8 cellular contexts compared by ENCODE assay signal in the genomic region with DNA sequence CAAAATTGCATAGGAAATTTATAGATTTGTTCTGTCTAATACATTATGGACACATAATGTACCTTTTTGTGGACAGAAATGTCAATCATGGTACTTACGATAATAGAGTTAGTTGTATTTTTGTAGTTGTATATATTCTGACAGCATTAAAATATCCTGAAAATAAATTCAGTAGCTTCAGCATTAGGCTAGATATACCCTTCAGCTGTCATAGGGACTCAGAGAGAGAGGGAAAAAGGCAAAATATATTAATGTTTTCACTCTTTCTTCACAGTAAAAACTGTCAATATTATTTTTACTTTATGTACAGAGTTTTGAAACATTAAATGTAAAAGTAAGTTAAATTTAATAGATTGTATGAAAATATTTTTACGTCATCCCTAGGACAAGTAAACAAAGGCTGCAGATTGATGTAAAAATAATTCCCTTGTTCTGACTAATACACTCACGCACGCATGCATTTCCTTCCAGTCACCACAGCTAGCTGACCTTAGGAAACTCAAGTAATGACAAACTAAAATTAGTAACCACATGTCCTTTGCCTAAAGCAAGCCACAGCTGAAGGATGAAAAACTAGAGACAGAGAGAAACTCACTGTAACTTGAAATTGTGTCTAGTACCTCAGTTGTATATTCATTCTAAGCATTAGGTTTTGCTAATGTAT.
DNase-seq lines count a peak whose midpoint lies in the region; ATAC-seq and TF ChIP-seq lines count a peak whose summit lies in the region.

No MANE protein-coding gene starts in this region.

- no peaks in the 10 kb centered on the region for H3K79me2 ChIP-seq in GM23248 (ENCODE audit: insufficient read depth)

- H3K27me3 ChIP-seq in GM23248 (replicated peaks; ENCODE audit: insufficient read depth) (no peaks in the 10 kb centered on the region), gastrocnemius medialis (no peaks in the 10 kb centered on the region)

- H3K9ac ChIP-seq in GM23248 = peak overlapping the region; percentile 53

- intact Hi-C loops in gastrocnemius medialis (cut with DNase I; ENCODE audit: low total_unique reads) = no loop called here

- no peaks in the 10 kb centered on the region for H3K9me3 ChIP-seq in GM23248 (ENCODE audit: low read depth)
- peaks cover 0 to 4% (median 0%) of the 10 kb centered on the region in 3 donors for H3K9me3 ChIP-seq in gastrocnemius medialis

- DNase-seq in GM23248 (peak; percentile 93), RWPE1 (ENCODE audit: low spot score) (peak; percentile 73), fibroblast of the conjunctiva (ENCODE audit: low read depth) (peak; percentile 72), gastrocnemius medialis (peak; percentile 17 to 43), erythroblast (lab: John Stamatoyannopoulos, UW) (no peak)
- no peak for DNase-seq in activated CD4-positive, alpha-beta T cell treated with anti-CD3 and anti-CD28 coated beads, Interleukin-2, amount 10 ng/mL, durations not matched to agents 7 days and 5 days

- in situ Hi-C loops in GM23248 (cut with MboI) = no loop called here
- in situ Hi-C loops in gastrocnemius medialis (cut with MboI; ENCODE audit: low sequenced_read_pairs in 4 of 4) = no loop called here

- H3K9me3 Mint-ChIP-seq in activated CD4-positive, alpha-beta T cell treated with anti-CD3 and anti-CD28 coated beads, Interleukin-2, amount 10 ng/mL, durations not matched to agents 7 days and 5 days = no peaks in the 10 kb centered on the region

- H3K4me1 Mint-ChIP-seq in activated CD4-positive, alpha-beta T cell treated with anti-CD3 and anti-CD28 coated beads, Interleukin-2, amount 10 ng/mL, durations not matched to agents 7 days and 5 days = no peaks in the 10 kb centered on the region

- TF ChIP-seq POLR2A in gastrocnemius medialis (IDR thresholded peaks at IDR 0.05) = no peak
- TF ChIP-seq POLR2A in erythroblast (IDR thresholded peaks at IDR 0.05; ENCODE audit: low read length) = no peak

- no peaks in the 10 kb centered on the region for H3K9me2 ChIP-seq in GM23248 (ENCODE audit: insufficient read depth)

- no peaks in the 10 kb centered on the region for H3K36me3 ChIP-seq in GM23248 (ENCODE audit: low read depth)
- H3K36me3 ChIP-seq in gastrocnemius medialis = no peaks in the 10 kb centered on the region

- H3K27ac Mint-ChIP-seq in activated CD4-positive, alpha-beta T cell treated with anti-CD3 and anti-CD28 coated beads, Interleukin-2, amount 10 ng/mL, durations not matched to agents 7 days and 5 days = no peak overlapping the region

- CTCF ChIA-PET in RWPE1 (lab: Yijun Ruan, JAX) = no interaction called here
- CTCF ChIA-PET in activated CD4-positive, alpha-beta T cell treated with anti-CD3 and anti-CD28 coated beads, Interleukin-2, amount 10 ng/mL, durations not matched to agents 7 days and 5 days (lab: Charles Lee) = no interaction called here

- no peak overlapping the region for H3K4me3 Mint-ChIP-seq in activated CD4-positive, alpha-beta T cell treated with anti-CD3 and anti-CD28 coated beads, Interleukin-2, amount 10 ng/mL, durations not matched to agents 7 days and 5 days

- POLR2A ChIA-PET in RWPE1 (lab: Yijun Ruan, JAX; ENCODE audit: low non-redundant PET) = no interaction called here
- POLR2A ChIA-PET in activated CD4-positive, alpha-beta T cell treated with anti-CD3 and anti-CD28 coated beads, Interleukin-2, amount 10 ng/mL, durations not matched to agents 7 days and 5 days (lab: Charles Lee) = no interaction called here

- H3K36me3 Mint-ChIP-seq in activated CD4-positive, alpha-beta T cell treated with anti-CD3 and anti-CD28 coated beads, Interleukin-2, amount 10 ng/mL, durations not matched to agents 7 days and 5 days (ENCODE audit: low read depth) = no peaks in the 10 kb centered on the region

- H3K4me3 ChIP-seq in GM23248 (peak overlapping the region; percentile 34), gastrocnemius medialis (no peak overlapping the region)

- peaks cover 2% of the 10 kb centered on the region for H3K27me3 Mint-ChIP-seq in activated CD4-positive, alpha-beta T cell treated with anti-CD3 and anti-CD28 coated beads, Interleukin-2, amount 10 ng/mL, durations not matched to agents 7 days and 5 days

- H2AFZ ChIP-seq in GM23248 = peak overlapping the region; percentile 4; the same call in 1 of the 2 replicates

- peak overlapping the region; percentile 79 for H3K4me2 ChIP-seq in GM23248 (ENCODE audit: unreplicated experiment)

- H4K20me1 ChIP-seq in GM23248 (ENCODE audit: insufficient read depth) = no peaks in the 10 kb centered on the region

- peaks cover 16% of the 10 kb centered on the region; the same call in 1 of the 2 replicates for H3F3A ChIP-seq in GM23248 (ENCODE audit: insufficient read depth)

- 10 to 14% methylated on average over 4 of the region's 4 CpGs for WGBS in GM23248 (ENCODE audit: low coverage in 1 of 2, low lambda C conversion rate in 2 of 2, missing lambda C conversion rate in 2 of 2), 2 experiments

- H3K27ac ChIP-seq in GM23248 = peak overlapping the region; percentile 77
- no peak overlapping the region for H3K27ac ChIP-seq in RWPE1
- peak overlapping the region; percentile 51 to 69 (median 64) for H3K27ac ChIP-seq in gastrocnemius medialis

- H3K4me1 ChIP-seq in GM23248 (ENCODE audit: insufficient read depth) (peaks cover 35% of the 10 kb centered on the region), gastrocnemius medialis (peaks cover 14 to 15% of the 10 kb centered on the region in 2 donors)

- ATAC-seq in gastrocnemius medialis (peak; percentile 98 to 100), GM19324 (IDR thresholded peaks at IDR 0.05; ENCODE audit: low FRiP score, unreplicated experiment) (no peak), GM19328 (IDR thresholded peaks at IDR 0.05; ENCODE audit: unreplicated experiment) (no peak)

- TF ChIP-seq CTCF in RWPE1 (conservative IDR thresholded peaks at IDR 0.05; ENCODE audit: low read depth) = no peak
- TF ChIP-seq CTCF in gastrocnemius medialis (IDR thresholded peaks at IDR 0.05 in 4 of 5, conservative IDR thresholded peaks at IDR 0.05 in 1 of 5) = no peak

Comparison
In these comparisons a context has a peak if more than half of its experiments do, and no peak if none do; other contexts are left out.
1. DNase-seq: peak in GM23248 (single experiment), RWPE1 (single experiment), fibroblast of the conjunctiva (single experiment) and gastrocnemius medialis (2 of 2); none in activated CD4-positive, alpha-beta T cell treated with anti-CD3 and anti-CD28 coated beads, Interleukin-2, amount 10 ng/mL, durations not matched to agents 7 days and 5 days (single experiment) and erythroblast (0 of 2).
2. ATAC-seq: peak in gastrocnemius medialis (2 of 2); none in GM19324 (single experiment) and GM19328 (single experiment).